Comparison of ENCODE assay signal across 18 cellular contexts in the genomic region with DNA sequence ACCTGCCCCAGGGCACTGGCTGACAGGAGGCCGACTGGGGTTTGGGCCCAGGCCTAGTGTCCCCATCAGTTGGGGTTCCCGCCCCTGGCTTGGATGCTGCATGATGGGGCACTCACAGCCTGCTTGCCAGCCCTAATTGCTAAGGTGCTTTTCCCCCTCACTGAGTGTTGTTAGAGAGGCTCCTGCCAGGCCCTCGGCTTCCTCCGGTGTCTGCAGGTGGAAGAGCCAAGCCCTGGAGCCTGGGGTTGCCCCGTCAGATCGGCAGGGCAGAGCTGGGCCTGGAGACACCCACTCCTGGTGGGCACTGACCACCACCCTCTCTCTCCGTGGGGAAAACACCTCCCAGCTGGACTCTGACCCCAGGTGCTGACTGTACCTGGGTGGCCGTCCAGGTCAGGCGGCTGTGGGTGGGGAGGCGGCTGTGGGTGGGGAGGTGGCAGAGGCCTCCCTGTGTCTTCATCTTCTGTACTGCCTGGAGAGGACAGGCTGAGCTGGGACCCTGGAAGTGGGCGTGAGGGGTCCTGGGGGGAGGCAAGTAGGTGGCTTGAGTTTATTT. TPM values are rescaled to one million over a fixed set of nuclear protein-coding genes. Genes with fewer than 3 reads are reported as not detected.
A peak's percentile ranks its signal among the peaks of the same experiment; 100 is the strongest.
DNase-seq lines count a peak whose midpoint lies in the region; ATAC-seq, FAIRE-seq and TF ChIP-seq lines count a peak whose summit lies in the region.
"Had no signal": no experiment of that assay in that cellular context is flagged by ENCODE, and none has a peak within 500 bp of the region (broad histone marks: within the 10 kb centered on the region; RNA-seq: fewer than 3 reads in every experiment).

No MANE protein-coding gene starts in this region.

- WGBS in HepG2 (ENCODE audit: low lambda C conversion rate), result 23% methylated on average over 9 of the region's 11 CpGs
- WGBS in right lobe of liver (ENCODE audit: insufficient coverage, low coverage, low lambda C conversion rate, missing lambda C conversion rate), result no CpG with 5 or more reads among the region's 11 CpGs
- 64 to 75% methylated on average over 8 to 11 of the region's 11 CpGs for WGBS in GM23248 (ENCODE audit: low coverage in 1 of 2, low lambda C conversion rate in 2 of 2, missing lambda C conversion rate in 2 of 2), 2 experiments

- H3K36me3 ChIP-seq in HepG2 (replicated peaks in 1 of 2; ENCODE audit: control insufficient read depth in 1 of 2, insufficient read depth in 2 of 2, low read length in 2 of 2), result no peaks in the 10 kb centered on the region
- no peaks in the 10 kb centered on the region for H3K36me3 ChIP-seq in right lobe of liver
- no peaks in the 10 kb centered on the region for H3K36me3 ChIP-seq in duodenal mucosa (ENCODE audit: control insufficient read depth in 1 of 2, insufficient read depth in 2 of 2, low read length in 2 of 2)
- no peaks in the 10 kb centered on the region for H3K36me3 ChIP-seq in mucosa of rectum (ENCODE audit: control insufficient read depth in 2 of 2, insufficient read depth in 2 of 2, low read length in 2 of 2)
- H3K36me3 ChIP-seq in GM23248 (ENCODE audit: low read depth), result no peaks in the 10 kb centered on the region
- H3K36me3 ChIP-seq: BLaER1, HAP-1 had no signal

- H3K9me3 ChIP-seq in HepG2 (ENCODE audit: low read length) (no peaks in the 10 kb centered on the region), right lobe of liver (no peaks in the 10 kb centered on the region), duodenal mucosa (ENCODE audit: control insufficient read depth in 1 of 2, low read length in 2 of 2) (no peaks in the 10 kb centered on the region), mucosa of rectum (ENCODE audit: control insufficient read depth in 2 of 2, low read length in 2 of 2) (no peaks in the 10 kb centered on the region), GM23248 (ENCODE audit: low read depth) (no peaks in the 10 kb centered on the region)
- H3K9me3 ChIP-seq: BLaER1, HAP-1 had no signal

- DNase-seq in HepG2 (ENCODE audit: low spot score) (no peak), right lobe of liver (no peak), occipital lobe (lab: John Stamatoyannopoulos, UW) (no peak), GM23248 (no peak), NCI-H1694 (lab: John Stamatoyannopoulos, UW) (no peak)
- no peak for DNase-seq in effector memory CD8-positive, alpha-beta T cell
- DNase-seq: 8988T; AML-193; Calu3; CD8-positive, alpha-beta memory T cell; DMS 273 treated with DMSO at 0.1 percent for 48 hours; GOT3; HFFc6 had no signal

- no peak for ATAC-seq in HepG2
- ATAC-seq in right lobe of liver, result no peak
- no peak for ATAC-seq in effector memory CD8-positive, alpha-beta T cell (replicated peaks)

- intact Hi-C loops in HepG2 (cut with micrococcal nuclease; ENCODE audit: unreplicated experiment) (loop anchor here (5.0 kb wide), 2 partner anchors 74 to 204 kb away; no protein-coding TSS in a partner anchor), right lobe of liver (cut with DNase I) (loop anchor here in 1 of 2 donors (10.0 kb wide), 1 partner anchor 372 kb away; no protein-coding TSS in a partner anchor)

- H3K36me3 Mint-ChIP-seq in effector memory CD8-positive, alpha-beta T cell (ENCODE audit: insufficient read depth), result peaks cover 3% of the 10 kb centered on the region
- H3K36me3 Mint-ChIP-seq: CD8-positive, alpha-beta memory T cell had no signal

- TF ChIP-seq POLR2A in HepG2 (IDR thresholded peaks at IDR 0.05; ENCODE audit: insufficient read depth in 1 of 2, low read depth in 2 of 2, low read length in 2 of 2) (no peak), right lobe of liver (IDR thresholded peaks at IDR 0.05) (no peak)

- H3K4me3 ChIP-seq in HepG2 (replicated peaks in 1 of 3; ENCODE audit: insufficient read depth in 1 of 3, low read depth in 2 of 3, low read length in 3 of 3) (peak overlapping the region in 2 of 3 experiments; percentile 46 to 70; a peak in 3 of 6 replicates), right lobe of liver (no peak overlapping the region), duodenal mucosa (ENCODE audit: low read depth in 1 of 2, low read length in 2 of 2) (peak overlapping the region; percentile 22 to 40), mucosa of rectum (ENCODE audit: low read length in 2 of 2) (peak overlapping the region; percentile 62 to 67), GM23248 (no peak overlapping the region)
- H3K4me3 ChIP-seq: BLaER1, HAP-1 had no signal

- no peak overlapping the region for H3K4me3 Mint-ChIP-seq in effector memory CD8-positive, alpha-beta T cell
- H3K4me3 Mint-ChIP-seq: HFFc6 had no signal

- H3K9ac ChIP-seq in HepG2 (ENCODE audit: insufficient read depth, low read depth, low read length) (no peak overlapping the region), duodenal mucosa (ENCODE audit: low read depth in 1 of 2, low read length in 2 of 2) (peak overlapping the region; percentile 48 to 71), mucosa of rectum (ENCODE audit: low read depth in 1 of 2, low read length in 2 of 2) (peak overlapping the region; percentile 6 to 77), GM23248 (no peak overlapping the region)
- H3K9ac ChIP-seq: BLaER1 had no signal

- TF ChIP-seq EP300 in HepG2 (IDR thresholded peaks at IDR 0.05; ENCODE audit: low read depth in 2 of 2, low read length in 2 of 2), result no peak
- no peak for TF ChIP-seq EP300 in HepG2 (CRISPR knock-in tag; IDR thresholded peaks at IDR 0.05; ENCODE audit: borderline replicate concordance)

- peaks cover 0 to 8% of the 10 kb centered on the region in 2 donors for H3K4me1 Mint-ChIP-seq in effector memory CD8-positive, alpha-beta T cell (ENCODE audit: low read depth in 2 of 2)

- no peaks in the 10 kb centered on the region for H3F3A ChIP-seq in GM23248 (ENCODE audit: insufficient read depth)

- CTCF ChIA-PET in HepG2 (lab: Yijun Ruan, JAX; ENCODE audit: low intra/inter-chr PET ratio, low total read pairs), result no interaction called here

- H3K4me1 ChIP-seq in HepG2 (ENCODE audit: insufficient read depth, low read length) (peaks cover 56% of the 10 kb centered on the region), right lobe of liver (peaks cover 0 to 4% (median 0%) of the 10 kb centered on the region in 4 donors), duodenal mucosa (ENCODE audit: control insufficient read depth in 1 of 2, insufficient read depth in 2 of 2, low read length in 2 of 2) (peaks cover 56 to 61% of the 10 kb centered on the region in 2 donors), mucosa of rectum (ENCODE audit: control insufficient read depth in 2 of 2, insufficient read depth in 2 of 2, low read length in 2 of 2) (peaks cover 50 to 57% of the 10 kb centered on the region in 2 donors), GM23248 (ENCODE audit: insufficient read depth) (no peaks in the 10 kb centered on the region)
- H3K4me1 ChIP-seq: HAP-1 had no signal

- H3K27me3 ChIP-seq in HepG2 (ENCODE audit: control insufficient read depth in 1 of 2, insufficient read depth in 2 of 2, low read length in 2 of 2) (peaks cover 17 to 53% of the 10 kb centered on the region in 2 experiments; a peak in 4 of 5 replicates), right lobe of liver (no peaks in the 10 kb centered on the region), duodenal mucosa (ENCODE audit: control insufficient read depth in 1 of 2, insufficient read depth in 2 of 2, low read length in 2 of 2) (no peaks in the 10 kb centered on the region), mucosa of rectum (ENCODE audit: control insufficient read depth in 2 of 2, insufficient read depth in 2 of 2, low read length in 2 of 2) (no peaks in the 10 kb centered on the region), GM23248 (replicated peaks; ENCODE audit: insufficient read depth) (no peaks in the 10 kb centered on the region)
- H3K27me3 ChIP-seq: BLaER1 had no signal

- in situ Hi-C loops in HepG2 (cut with HindIII; ENCODE audit: extremely low pct_ligation_motif_present, low pct_unique_long_range_greater_than_20kb) (loop anchor here (5.0 kb wide), 1 partner anchor 79 kb away; no protein-coding TSS in a partner anchor), GM23248 (cut with MboI) (no loop called here)

- H3K27ac Mint-ChIP-seq in effector memory CD8-positive, alpha-beta T cell, result no peak overlapping the region
- H3K27ac Mint-ChIP-seq: CD8-positive, alpha-beta memory T cell; HFFc6 had no signal

- no peak for TF ChIP-seq RAD21 in HepG2 (CRISPR knock-in tag; IDR thresholded peaks at IDR 0.05)

- no peaks in the 10 kb centered on the region for H3K9me2 ChIP-seq in GM23248 (ENCODE audit: insufficient read depth)

- FAIRE-seq in HepG2 (lab: Jason Lieb, UNC), result no peak

- no peak overlapping the region for H2AFZ ChIP-seq in HepG2 (ENCODE audit: low read length)
- H2AFZ ChIP-seq in GM23248, result no peak overlapping the region

- peak overlapping the region; percentile 91 for H3K4me2 ChIP-seq in HepG2 (ENCODE audit: low read depth, low read length)
- H3K4me2 ChIP-seq in GM23248 (ENCODE audit: unreplicated experiment), result no peak overlapping the region

- BruUV-seq in HepG2 (replicated peaks; lab: Mats Ljungman, UMichigan), result no TSS peak

- no peaks in the 10 kb centered on the region for H3K27me3 Mint-ChIP-seq in effector memory CD8-positive, alpha-beta T cell
- H3K27me3 Mint-ChIP-seq: CD8-positive, alpha-beta memory T cell had no signal

- H3K79me2 ChIP-seq in HepG2 (ENCODE audit: insufficient read depth, low read length), result no peaks in the 10 kb centered on the region
- H3K79me2 ChIP-seq in GM23248 (ENCODE audit: insufficient read depth), result no peaks in the 10 kb centered on the region

- TF ChIP-seq CTCF in HepG2 (CRISPR knock-in tag; IDR thresholded peaks at IDR 0.05) (no peak), right lobe of liver (IDR thresholded peaks at IDR 0.05) (no peak)

- H3K9me3 Mint-ChIP-seq in effector memory CD8-positive, alpha-beta T cell, result no peaks in the 10 kb centered on the region
- H3K9me3 Mint-ChIP-seq: CD8-positive, alpha-beta memory T cell; HFFc6 had no signal

- POLR2A ChIA-PET in HepG2 (lab: Yijun Ruan, JAX), result interaction anchor here (0.6 to 3.2 kb wide), 8 partner anchors 13 to 412 kb away, joined by 3 to 31 read pairs (median 8); partner anchors contain the start of genes LAMA5 and RPS21

- H4K20me1 ChIP-seq in HepG2 (ENCODE audit: insufficient read depth, low read length), result no peaks in the 10 kb centered on the region
- no peaks in the 10 kb centered on the region for H4K20me1 ChIP-seq in GM23248 (ENCODE audit: insufficient read depth)
- H4K20me1 ChIP-seq: BLaER1 had no signal

- H3K27ac ChIP-seq in HepG2 (ENCODE audit: extremely low read length, insufficient read depth, low read length) (no peak overlapping the region), right lobe of liver (no peak overlapping the region), duodenal mucosa (ENCODE audit: low read depth, low read length) (peak overlapping the region; percentile 88), mucosa of rectum (ENCODE audit: low read depth in 2 of 2, low read length in 2 of 2) (peak overlapping the region; percentile 92 to 93), GM23248 (no peak overlapping the region)
- H3K27ac ChIP-seq: BLaER1 had no signal

RNA-seq across cellular contexts. Expression of gene CABLES2, which starts 6.0 kb away (rescaled TPM):
- total RNA-seq in HepG2 (2016; rRNA removed; fragmentation: Illumina TruSeq; extraction: Trizol), result 9.7 and 10.2 TPM in 2 replicates
- 3.4 and 4.0 TPM in 2 replicates for total RNA-seq in HepG2 (2016; cell fraction: cytosol; rRNA removed; fragmentation: Illumina TruSeq; extraction: Trizol; ENCODE audit: low read depth)
- 9.2 and 9.3 TPM in 2 replicates for total RNA-seq in HepG2 (2016; cell fraction: insoluble cytoplasmic fraction; rRNA removed; fragmentation: Illumina TruSeq; extraction: Trizol)
- total RNA-seq in HepG2 (2016; cell fraction: membrane; rRNA removed; fragmentation: Illumina TruSeq; extraction: Trizol), result 13.2 and 14.3 TPM in 2 replicates
- 5.6 and 7.3 TPM in 2 replicates for total RNA-seq in HepG2 (2016; cell fraction: nucleus; rRNA removed; fragmentation: Illumina TruSeq; extraction: Trizol)
- polyA plus RNA-seq in HepG2 (2011; rRNA removed), result 5.2 and 5.9 TPM in 2 replicates
- polyA plus RNA-seq in HepG2 (2011; cell fraction: cytosol; rRNA removed), result 4.8 and 5.4 TPM in 2 replicates
- 6.8 and 7.6 TPM in 2 replicates for polyA plus RNA-seq in HepG2 (2011; cell fraction: nucleus; rRNA removed)
- 4.7 and 5.4 TPM in 2 replicates for polyA plus RNA-seq in HepG2 (2012)
- polyA plus RNA-seq in HepG2 (2016; cell fraction: cytosol; fragmentation: Illumina TruSeq; extraction: Trizol; ENCODE audit: low read depth), result 7.5 and 8.3 TPM in 2 replicates
- polyA plus RNA-seq in HepG2 (2016; cell fraction: insoluble cytoplasmic fraction; fragmentation: Illumina TruSeq; extraction: Trizol; ENCODE audit: low read depth), result 20.6 and 26.7 TPM in 2 replicates
- 20.0 and 22.1 TPM in 2 replicates for polyA plus RNA-seq in HepG2 (2016; cell fraction: membrane; fragmentation: Illumina TruSeq; extraction: Trizol; ENCODE audit: low read depth)
- polyA plus RNA-seq in HepG2 (2016; cell fraction: nucleus; fragmentation: Illumina TruSeq; extraction: Trizol; ENCODE audit: insufficient read depth, low read depth), result 18.8 and 19.3 TPM in 2 replicates
- 5.3 and 6.3 TPM in 2 replicates for polyA minus RNA-seq in HepG2 (2011; rRNA and poly(A)+ RNA removed; ENCODE audit: low replicate concordance)
- polyA minus RNA-seq in HepG2 (2011; cell fraction: cytosol; rRNA and poly(A)+ RNA removed), result 4.9 and 6.3 TPM in 2 replicates
- 4.8 and 5.2 TPM in 2 replicates for polyA minus RNA-seq in HepG2 (2011; cell fraction: nucleus; rRNA and poly(A)+ RNA removed)
- total RNA-seq in right lobe of liver, result 1 to 10 TPM; 1.4 to 2.9 (median 2.5) TPM
- 2.3 TPM for total RNA-seq in occipital lobe
- 3.0 and 7.3 TPM in 2 replicates for total RNA-seq in GM23248 (2014; rRNA removed; shearing (Covaris generic))
- polyA plus RNA-seq in GM23248 (2016; fragmentation: Nextera tagmentation; extraction: Ambion mirVana), result 0.66 and 0.82 TPM in 2 replicates

RNA-seq across cellular contexts. Expression of gene RBBP8NL, which starts 14.2 kb away (rescaled TPM):
- total RNA-seq in HepG2 (2016; rRNA removed; fragmentation: Illumina TruSeq; extraction: Trizol), result 0.46 and 0.86 TPM in 2 replicates
- 0.30 and 0.62 TPM in 2 replicates for total RNA-seq in HepG2 (2016; cell fraction: cytosol; rRNA removed; fragmentation: Illumina TruSeq; extraction: Trizol; ENCODE audit: low read depth)
- total RNA-seq in HepG2 (2016; cell fraction: insoluble cytoplasmic fraction; rRNA removed; fragmentation: Illumina TruSeq; extraction: Trizol), result 0.65 and 0.76 TPM in 2 replicates
- 0.52 and 0.65 TPM in 2 replicates for total RNA-seq in HepG2 (2016; cell fraction: membrane; rRNA removed; fragmentation: Illumina TruSeq; extraction: Trizol)
- total RNA-seq in HepG2 (2016; cell fraction: nucleus; rRNA removed; fragmentation: Illumina TruSeq; extraction: Trizol), result 0.78 and 0.81 TPM in 2 replicates
- polyA plus RNA-seq in HepG2 (2011; rRNA removed), result 0.69 and 0.82 TPM in 2 replicates
- polyA plus RNA-seq in HepG2 (2011; cell fraction: cytosol; rRNA removed), result 0.46 and 0.94 TPM in 2 replicates
- 1.1 and 1.2 TPM in 2 replicates for polyA plus RNA-seq in HepG2 (2011; cell fraction: nucleus; rRNA removed)
- 0.24 and 0.42 TPM in 2 replicates for polyA plus RNA-seq in HepG2 (2012)
- 0.52 and 0.54 TPM in 2 replicates for polyA plus RNA-seq in HepG2 (2016; cell fraction: cytosol; fragmentation: Illumina TruSeq; extraction: Trizol; ENCODE audit: low read depth)
- 0.67 and 0.91 TPM in 2 replicates for polyA plus RNA-seq in HepG2 (2016; cell fraction: insoluble cytoplasmic fraction; fragmentation: Illumina TruSeq; extraction: Trizol; ENCODE audit: low read depth)
- 0.51 and 0.60 TPM in 2 replicates for polyA plus RNA-seq in HepG2 (2016; cell fraction: membrane; fragmentation: Illumina TruSeq; extraction: Trizol; ENCODE audit: low read depth)
- 0.97 and 1.1 TPM in 2 replicates for polyA plus RNA-seq in HepG2 (2016; cell fraction: nucleus; fragmentation: Illumina TruSeq; extraction: Trizol; ENCODE audit: insufficient read depth, low read depth)
- 0.40 TPM in 1 of 2 replicates, not detected in the other for polyA minus RNA-seq in HepG2 (2011; rRNA and poly(A)+ RNA removed; ENCODE audit: low replicate concordance)
- polyA minus RNA-seq in HepG2 (2011; cell fraction: cytosol; rRNA and poly(A)+ RNA removed), result 0.40 TPM in 1 of 2 replicates, not detected in the other
- polyA minus RNA-seq in HepG2 (2011; cell fraction: nucleus; rRNA and poly(A)+ RNA removed), result 0.26 and 0.75 TPM in 2 replicates
- total RNA-seq in right lobe of liver, result not detected
- total RNA-seq in occipital lobe, result not detected
- total RNA-seq in GM23248 (2014; rRNA removed; shearing (Covaris generic)), result not detected in 2 replicates
- polyA plus RNA-seq in GM23248 (2016; fragmentation: Nextera tagmentation; extraction: Ambion mirVana), result not detected in 2 replicates
- total RNA-seq: CD8-positive, alpha-beta memory T cell; Daoy; HFFc6 had no signal
- polyA plus RNA-seq: CD8-positive, alpha-beta memory T cell had no signal

RNA-seq across cellular contexts. Expression of gene RPS21, which starts 26.2 kb away (rescaled TPM):
- total RNA-seq in HepG2 (2016; rRNA removed; fragmentation: Illumina TruSeq; extraction: Trizol), result 2,584 and 2,647 TPM in 2 replicates
- 3,497 and 3,511 TPM in 2 replicates for total RNA-seq in HepG2 (2016; cell fraction: cytosol; rRNA removed; fragmentation: Illumina TruSeq; extraction: Trizol; ENCODE audit: low read depth)
- total RNA-seq in HepG2 (2016; cell fraction: insoluble cytoplasmic fraction; rRNA removed; fragmentation: Illumina TruSeq; extraction: Trizol), result 2,606 and 2,768 TPM in 2 replicates
- 4,939 and 5,761 TPM in 2 replicates for total RNA-seq in HepG2 (2016; cell fraction: membrane; rRNA removed; fragmentation: Illumina TruSeq; extraction: Trizol)
- total RNA-seq in HepG2 (2016; cell fraction: nucleus; rRNA removed; fragmentation: Illumina TruSeq; extraction: Trizol), result 1,156 and 1,166 TPM in 2 replicates
- 9,925 and 11,063 TPM in 2 replicates for polyA plus RNA-seq in HepG2 (2011; rRNA removed)
- polyA plus RNA-seq in HepG2 (2011; cell fraction: cytosol; rRNA removed), result 11,031 and 15,081 TPM in 2 replicates
- 5,156 and 5,267 TPM in 2 replicates for polyA plus RNA-seq in HepG2 (2011; cell fraction: nucleus; rRNA removed)
- polyA plus RNA-seq in HepG2 (2012), result 6,658 and 8,852 TPM in 2 replicates
- polyA plus RNA-seq in HepG2 (2016; cell fraction: cytosol; fragmentation: Illumina TruSeq; extraction: Trizol; ENCODE audit: low read depth), result 5,362 and 5,590 TPM in 2 replicates
- polyA plus RNA-seq in HepG2 (2016; cell fraction: insoluble cytoplasmic fraction; fragmentation: Illumina TruSeq; extraction: Trizol; ENCODE audit: low read depth), result 3,197 and 3,428 TPM in 2 replicates
- 5,998 and 6,820 TPM in 2 replicates for polyA plus RNA-seq in HepG2 (2016; cell fraction: membrane; fragmentation: Illumina TruSeq; extraction: Trizol; ENCODE audit: low read depth)
- 2,753 and 2,989 TPM in 2 replicates for polyA plus RNA-seq in HepG2 (2016; cell fraction: nucleus; fragmentation: Illumina TruSeq; extraction: Trizol; ENCODE audit: insufficient read depth, low read depth)
- 2,340 and 3,999 TPM in 2 replicates for polyA minus RNA-seq in HepG2 (2011; rRNA and poly(A)+ RNA removed; ENCODE audit: low replicate concordance)
- polyA minus RNA-seq in HepG2 (2011; cell fraction: cytosol; rRNA and poly(A)+ RNA removed), result 1,154 and 1,167 TPM in 2 replicates
- 809 and 896 TPM in 2 replicates for polyA minus RNA-seq in HepG2 (2011; cell fraction: nucleus; rRNA and poly(A)+ RNA removed)
- 100 to 1,000 TPM; 339 to 696 (median 413) TPM for total RNA-seq in right lobe of liver
- total RNA-seq in occipital lobe, result 715 TPM
- 1,039 and 1,622 TPM in 2 replicates for total RNA-seq in GM23248 (2014; rRNA removed; shearing (Covaris generic))
- polyA plus RNA-seq in GM23248 (2016; fragmentation: Nextera tagmentation; extraction: Ambion mirVana), result 566 and 639 TPM in 2 replicates

RNA-seq across cellular contexts. Expression of gene LAMA5, which starts 46.0 kb away (rescaled TPM):
- total RNA-seq in HepG2 (2016; rRNA removed; fragmentation: Illumina TruSeq; extraction: Trizol) (28.5 and 44.7 TPM in 2 replicates), right lobe of liver (10 to 100 TPM; 30.3 to 80.8 (median 47.1) TPM), occipital lobe (11.2 TPM)
- total RNA-seq in HepG2 (2016; cell fraction: cytosol; rRNA removed; fragmentation: Illumina TruSeq; extraction: Trizol; ENCODE audit: low read depth), result 32.2 and 40.1 TPM in 2 replicates
- 24.0 and 53.5 TPM in 2 replicates for total RNA-seq in HepG2 (2016; cell fraction: insoluble cytoplasmic fraction; rRNA removed; fragmentation: Illumina TruSeq; extraction: Trizol)
- total RNA-seq in HepG2 (2016; cell fraction: membrane; rRNA removed; fragmentation: Illumina TruSeq; extraction: Trizol), result 23.5 and 24.2 TPM in 2 replicates
- total RNA-seq in HepG2 (2016; cell fraction: nucleus; rRNA removed; fragmentation: Illumina TruSeq; extraction: Trizol), result 108 and 131 TPM in 2 replicates
- polyA plus RNA-seq in HepG2 (2011; rRNA removed) (21.0 and 22.7 TPM in 2 replicates), GM23248 (2016; fragmentation: Nextera tagmentation; extraction: Ambion mirVana) (4.3 and 6.0 TPM in 2 replicates)
- polyA plus RNA-seq in HepG2 (2011; cell fraction: cytosol; rRNA removed), result 9.5 and 17.6 TPM in 2 replicates
- polyA plus RNA-seq in HepG2 (2011; cell fraction: nucleus; rRNA removed), result 504 and 754 TPM in 2 replicates
- polyA plus RNA-seq in HepG2 (2012), result 96.2 and 135 TPM in 2 replicates
- polyA plus RNA-seq in HepG2 (2016; cell fraction: cytosol; fragmentation: Illumina TruSeq; extraction: Trizol; ENCODE audit: low read depth), result 12.5 and 12.7 TPM in 2 replicates
- 34.3 and 49.3 TPM in 2 replicates for polyA plus RNA-seq in HepG2 (2016; cell fraction: insoluble cytoplasmic fraction; fragmentation: Illumina TruSeq; extraction: Trizol; ENCODE audit: low read depth)
- polyA plus RNA-seq in HepG2 (2016; cell fraction: membrane; fragmentation: Illumina TruSeq; extraction: Trizol; ENCODE audit: low read depth), result 14.2 and 17.2 TPM in 2 replicates
- 598 and 620 TPM in 2 replicates for polyA plus RNA-seq in HepG2 (2016; cell fraction: nucleus; fragmentation: Illumina TruSeq; extraction: Trizol; ENCODE audit: insufficient read depth, low read depth)
- 26.2 and 35.7 TPM in 2 replicates for polyA minus RNA-seq in HepG2 (2011; rRNA and poly(A)+ RNA removed; ENCODE audit: low replicate concordance)
- 23.2 and 27.1 TPM in 2 replicates for polyA minus RNA-seq in HepG2 (2011; cell fraction: cytosol; rRNA and poly(A)+ RNA removed)
- 70.0 and 71.2 TPM in 2 replicates for polyA minus RNA-seq in HepG2 (2011; cell fraction: nucleus; rRNA and poly(A)+ RNA removed)
- total RNA-seq in GM23248 (2014; rRNA removed; shearing (Covaris generic)), result 4.5 and 13.9 TPM in 2 replicates
- polyA plus RNA-seq: CD8-positive, alpha-beta memory T cell had no signal

Comparison
In these comparisons a context has a peak if more than half of its experiments do, and no peak if none do; other contexts are left out.
1. H3K4me3 ChIP-seq: peak in HepG2 (2 of 3), duodenal mucosa (2 of 2) and mucosa of rectum (2 of 2); none in right lobe of liver (0 of 3) and GM23248 (single experiment).
2. H3K27ac ChIP-seq: peak in duodenal mucosa (single experiment) and mucosa of rectum (2 of 2); none in HepG2 (single experiment), right lobe of liver (0 of 3) and GM23248 (single experiment).
3. H3K9ac ChIP-seq: peak in duodenal mucosa (2 of 2) and mucosa of rectum (2 of 2); none in HepG2 (single experiment) and GM23248 (single experiment).